ENCODE assay signal across 17 cellular contexts in genomic region chr2:86016581-86016980, GRCh38.
DNase-seq lines count a peak whose midpoint lies in the region; ATAC-seq and TF ChIP-seq lines count a peak whose summit lies in the region.
"Had no signal": no experiment of that assay in that cellular context is flagged by ENCODE, and none has a peak within 500 bp of the region (broad histone marks: within the 10 kb centered on the region; RNA-seq: fewer than 3 reads in every experiment).

No MANE protein-coding gene starts in this region.

- peaks cover 0 to 17% (median 2%) of the 10 kb centered on the region in 4 donors for H3K4me1 ChIP-seq in sigmoid colon

- H3K9me3 Mint-ChIP-seq in activated CD8-positive, alpha-beta memory T cell treated with anti-CD3 and anti-CD28 coated beads, Interleukin-2, amount 10 ng/mL, durations not matched to agents 7 days and 5 days (ENCODE audit: low read depth), result peaks cover 9% of the 10 kb centered on the region
- H3K9me3 Mint-ChIP-seq in IgD-negative memory B cell, result peaks cover 4 to 7% (median 5%) of the 10 kb centered on the region in 3 donors
- H3K9me3 Mint-ChIP-seq in chondrocyte (ENCODE audit: low read depth), result peaks cover 14% of the 10 kb centered on the region

- DNase-seq in activated CD8-positive, alpha-beta memory T cell treated with anti-CD3 and anti-CD28 coated beads, Interleukin-2, amount 10 ng/mL, durations not matched to agents 7 days and 5 days, result no peak
- no peak for DNase-seq in activated CD8-positive, alpha-beta memory T cell treated with anti-CD3 and anti-CD28 coated beads, Interleukin-2, amount 50 U/mL, for 48 hours
- DNase-seq in chondrocyte (ENCODE audit: low spot score), result peak; percentile 34
- peak; percentile 42 for DNase-seq in sigmoid colon
- DNase-seq in globus pallidus (ENCODE audit: low spot score), result no peak
- DNase-seq in activated CD4-positive, CD25-positive, alpha-beta regulatory T cell (lab: John Stamatoyannopoulos, UW), result no peak
- DNase-seq: anterior cingulate cortex, DMS79 treated with DMSO at 0.1 percent for 48 hours, GM23248, mesendoderm, NCI-H1417, NCI-H82 had no signal

- peak overlapping the region; percentile 81 for H3K27ac Mint-ChIP-seq in activated CD8-positive, alpha-beta memory T cell treated with anti-CD3 and anti-CD28 coated beads, Interleukin-2, amount 10 ng/mL, durations not matched to agents 7 days and 5 days
- peak overlapping the region; percentile 85 to 99 (median 98) for H3K27ac Mint-ChIP-seq in IgD-negative memory B cell
- H3K27ac Mint-ChIP-seq in chondrocyte (ENCODE audit: unreplicated experiment), result no peak overlapping the region
- H3K27ac Mint-ChIP-seq: type B pancreatic cell had no signal

- H3K4me3 ChIP-seq in sigmoid colon, result no peak overlapping the region
- H3K4me3 ChIP-seq: GM23248 had no signal

- no peaks in the 10 kb centered on the region for H3K27me3 Mint-ChIP-seq in activated CD8-positive, alpha-beta memory T cell treated with anti-CD3 and anti-CD28 coated beads, Interleukin-2, amount 10 ng/mL, durations not matched to agents 7 days and 5 days
- H3K27me3 Mint-ChIP-seq in IgD-negative memory B cell (no peaks in the 10 kb centered on the region), chondrocyte (ENCODE audit: low read depth) (peaks cover 2% of the 10 kb centered on the region)
- H3K27me3 Mint-ChIP-seq: type B pancreatic cell had no signal

- no peak overlapping the region for H3K27ac ChIP-seq in sigmoid colon
- H3K27ac ChIP-seq: C4-2B, GM23248 had no signal

- peaks cover 0 to 6% (median 1%) of the 10 kb centered on the region in 4 donors for H3K9me3 ChIP-seq in sigmoid colon

- TF ChIP-seq CTCF in chondrocyte (IDR thresholded peaks at IDR 0.05) (no peak), sigmoid colon (IDR thresholded peaks at IDR 0.05) (no peak)

- peaks cover 18% of the 10 kb centered on the region for H3K36me3 Mint-ChIP-seq in activated CD8-positive, alpha-beta memory T cell treated with anti-CD3 and anti-CD28 coated beads, Interleukin-2, amount 10 ng/mL, durations not matched to agents 7 days and 5 days
- H3K36me3 Mint-ChIP-seq in IgD-negative memory B cell (peaks cover 2% of the 10 kb centered on the region), chondrocyte (ENCODE audit: low read depth) (peaks cover 6% of the 10 kb centered on the region)

- no peak for ATAC-seq in activated CD8-positive, alpha-beta memory T cell treated with anti-CD3 and anti-CD28 coated beads, Interleukin-2, amount 10 ng/mL, durations not matched to agents 7 days and 5 days
- no peak for ATAC-seq in SK-N-SH treated with all-trans-retinoic acid at 6 μM for 48 hours
- ATAC-seq: Panc1 had no signal

- no peaks in the 10 kb centered on the region for H3K36me3 ChIP-seq in sigmoid colon

- no peak for TF ChIP-seq POLR2A in sigmoid colon (IDR thresholded peaks at IDR 0.05)

- intact Hi-C loops in sigmoid colon (cut with DNase I), result no loop called here

- CTCF ChIA-PET in activated CD8-positive, alpha-beta memory T cell treated with anti-CD3 and anti-CD28 coated beads, Interleukin-2, amount 10 ng/mL, durations not matched to agents 7 days and 5 days (lab: Charles Lee), result interaction anchor here (1.0 to 1.2 kb wide), 2 partner anchors 17 to 127 kb away, joined by 3 to 5 read pairs; no protein-coding TSS in a partner anchor

- H3K4me3 Mint-ChIP-seq in activated CD8-positive, alpha-beta memory T cell treated with anti-CD3 and anti-CD28 coated beads, Interleukin-2, amount 10 ng/mL, durations not matched to agents 7 days and 5 days, result peak overlapping the region; percentile 13
- H3K4me3 Mint-ChIP-seq in IgD-negative memory B cell, result peak overlapping the region; percentile 55 to 94 (median 85)
- H3K4me3 Mint-ChIP-seq in chondrocyte (ENCODE audit: unreplicated experiment), result no peak overlapping the region
- H3K4me3 Mint-ChIP-seq: type B pancreatic cell had no signal

- 52 to 79% methylated on average over 12 of the region's 12 CpGs for WGBS in sigmoid colon, 2 donors

- no peaks in the 10 kb centered on the region for H3K27me3 ChIP-seq in sigmoid colon

- no peak for TF ChIP-seq EP300 in sigmoid colon (IDR thresholded peaks at IDR 0.05)

- peaks cover 12% of the 10 kb centered on the region for H3K4me1 Mint-ChIP-seq in activated CD8-positive, alpha-beta memory T cell treated with anti-CD3 and anti-CD28 coated beads, Interleukin-2, amount 10 ng/mL, durations not matched to agents 7 days and 5 days
- H3K4me1 Mint-ChIP-seq in IgD-negative memory B cell, result peaks cover 31 to 52% (median 43%) of the 10 kb centered on the region in 3 donors
- H3K4me1 Mint-ChIP-seq in chondrocyte (ENCODE audit: low read depth), result peaks cover 33% of the 10 kb centered on the region

TF ChIP-seq in SK-N-SH treated with all-trans-retinoic acid at 6 μM for 48 hours, 23 proteins besides CTCF, POLR2A, EP300 and RAD21:
- no peak for TF ChIP-seq CSRNP3 (CRISPR knock-in tag; IDR thresholded peaks at IDR 0.05)
- no peak for TF ChIP-seq PPARA (CRISPR knock-in tag; IDR thresholded peaks at IDR 0.05; ENCODE audit: borderline replicate concordance)
- TF ChIP-seq POU6F1 (CRISPR knock-in tag; IDR thresholded peaks at IDR 0.05; ENCODE audit: borderline replicate concordance, low read depth), result no peak
- no peak for TF ChIP-seq ARNTL (CRISPR knock-in tag; IDR thresholded peaks at IDR 0.05; ENCODE audit: borderline replicate concordance, low read depth)
- no peak for TF ChIP-seq CSDC2 (CRISPR knock-in tag; IDR thresholded peaks at IDR 0.05)
- no peak for TF ChIP-seq ZFP3 (CRISPR knock-in tag; IDR thresholded peaks at IDR 0.05)
- no peak for TF ChIP-seq TSHZ2 (CRISPR knock-in tag; IDR thresholded peaks at IDR 0.05)
- TF ChIP-seq BACH2 (CRISPR knock-in tag; IDR thresholded peaks at IDR 0.05; ENCODE audit: borderline replicate concordance), result no peak
- no peak for TF ChIP-seq ZNF8 (CRISPR knock-in tag; IDR thresholded peaks at IDR 0.05)

Comparison
In these comparisons a context has a peak if more than half of its experiments do, and no peak if none do; other contexts are left out.
1. DNase-seq: peak in chondrocyte (single experiment) and sigmoid colon (single experiment); none in activated CD8-positive, alpha-beta memory T cell treated with anti-CD3 and anti-CD28 coated beads, Interleukin-2, amount 10 ng/mL, durations not matched to agents 7 days and 5 days (single experiment), activated CD8-positive, alpha-beta memory T cell treated with anti-CD3 and anti-CD28 coated beads, Interleukin-2, amount 50 U/mL, for 48 hours (single experiment), globus pallidus (single experiment) and activated CD4-positive, CD25-positive, alpha-beta regulatory T cell (0 of 4).